In genomic region chr18:59139615-59140286, GRCh38 we compare ENCODE assay signal across 8 cellular contexts. TPM values are rescaled to one million over a fixed set of nuclear protein-coding genes. Genes with fewer than 3 reads are reported as not detected.
A peak's percentile ranks its signal among the peaks of the same experiment; 100 is the strongest.
DNase-seq lines count a peak whose midpoint lies in the region; ATAC-seq and TF ChIP-seq lines count a peak whose summit lies in the region.

Gene SEC11C (plus strand): TSS chr18:59139884. CDS start chr18:59139949, 65 bp downstream.

- no peaks in the 10 kb centered on the region for H3K36me3 ChIP-seq in RWPE2 (ENCODE audit: low read depth)

- H3K36me3 Mint-ChIP-seq in natural killer cell treated with Interleukin-12 subunit alpha and Interleukin-12 subunit beta and Interleukin-15 and Interleukin-18, amount 100 ng/mL, for 72 hours = no peaks in the 10 kb centered on the region

- H3K27me3 ChIP-seq in RWPE2 (ENCODE audit: insufficient read depth, poor library complexity, severe bottlenecking) = no peaks in the 10 kb centered on the region

- no peak for TF ChIP-seq CTCF in RWPE2 (IDR thresholded peaks at IDR 0.05; ENCODE audit: poor library complexity, severe bottlenecking)
- TF ChIP-seq CTCF in fibroblast of pulmonary artery (IDR thresholded peaks at IDR 0.05; ENCODE audit: low read length, missing control alignments) = no peak

- H3K27ac Mint-ChIP-seq in natural killer cell treated with Interleukin-12 subunit alpha and Interleukin-12 subunit beta and Interleukin-15 and Interleukin-18, amount 100 ng/mL, for 72 hours = peak within 1 kb of the TSS; percentile 94 to 98

- peak within 1 kb of the TSS; percentile 86 for H3K4me3 ChIP-seq in RWPE2 (ENCODE audit: severe bottlenecking)
- H3K4me3 ChIP-seq in fibroblast of pulmonary artery (replicated peaks; ENCODE audit: low read depth, low read length) = peak within 1 kb of the TSS; percentile 89

- H3K4me1 ChIP-seq in RWPE2 (ENCODE audit: insufficient read depth, poor library complexity, severe bottlenecking) = no peaks in the 10 kb centered on the region

- ATAC-seq in RWPE2 (ENCODE audit: low read depth) = peak; percentile 94
- ATAC-seq in natural killer cell treated with Interleukin-12 subunit alpha and Interleukin-12 subunit beta and Interleukin-15 and Interleukin-18, amount 100 ng/mL, for 72 hours = peak; percentile 97 to 98
- ATAC-seq in stimulated activated naive CD8-positive, alpha-beta T cell treated with anti-CD3 and anti-CD28 coated beads, Interleukin-15, Interleukin-2, amounts not matched to agents 100 U/mL and 50 U/mL, for 24 hours = peak; percentile 94

- peaks cover 9 to 13% of the 10 kb centered on the region in 2 donors for H3K27me3 Mint-ChIP-seq in natural killer cell treated with Interleukin-12 subunit alpha and Interleukin-12 subunit beta and Interleukin-15 and Interleukin-18, amount 100 ng/mL, for 72 hours

- no peaks in the 10 kb centered on the region for H3K9me3 Mint-ChIP-seq in natural killer cell treated with Interleukin-12 subunit alpha and Interleukin-12 subunit beta and Interleukin-15 and Interleukin-18, amount 100 ng/mL, for 72 hours

- no peaks in the 10 kb centered on the region for H3K9me3 ChIP-seq in RWPE2 (ENCODE audit: severe bottlenecking)

- peak within 1 kb of the TSS; percentile 81 for H3K4me3 Mint-ChIP-seq in natural killer cell treated with Interleukin-12 subunit alpha and Interleukin-12 subunit beta and Interleukin-15 and Interleukin-18, amount 100 ng/mL, for 72 hours

- peak within 1 kb of the TSS; percentile 36 for H3K27ac ChIP-seq in RWPE2 (ENCODE audit: poor library complexity, severe bottlenecking)

- peaks cover 37 to 39% of the 10 kb centered on the region in 2 donors for H3K4me1 Mint-ChIP-seq in natural killer cell treated with Interleukin-12 subunit alpha and Interleukin-12 subunit beta and Interleukin-15 and Interleukin-18, amount 100 ng/mL, for 72 hours (ENCODE audit: low read depth in 2 of 2)

- DNase-seq in Daoy (ENCODE audit: low read depth) (peak; percentile 96), H4 (ENCODE audit: low spot score) (peak; percentile 96), LoVo (ENCODE audit: low spot score) (peak; percentile 96), RWPE2 (ENCODE audit: low spot score) (peak; percentile 94), fibroblast of pulmonary artery (ENCODE audit: low read depth) (peak; percentile 96)
- DNase-seq in activated T-helper 9 cell treated with anti-CD3 and anti-CD28 coated beads, Interleukin-2, amount 50 U/mL, for 16 hours (ENCODE audit: low read depth) = peak; percentile 93
- peak; percentile 96 for DNase-seq in natural killer cell treated with Interleukin-12 subunit alpha and Interleukin-12 subunit beta and Interleukin-15 and Interleukin-18, amount 100 ng/mL, for 72 hours (ENCODE audit: low spot score)
- DNase-seq in stimulated activated naive CD8-positive, alpha-beta T cell treated with anti-CD3 and anti-CD28 coated beads, Interleukin-15, Interleukin-2, amounts not matched to agents 100 U/mL and 50 U/mL, for 24 hours = peak; percentile 93

RNA-seq across cellular contexts. Expression of gene SEC11C, which starts in this region (rescaled TPM):
- 49.7 and 62.1 TPM in 2 replicates for total RNA-seq in Daoy (2014; rRNA removed; shearing (Covaris generic))
- total RNA-seq in H4 (2014; rRNA removed; shearing (Covaris generic)) = 36.9 and 50.9 TPM in 2 replicates
- total RNA-seq in natural killer cell treated with Interleukin-12 subunit alpha and Interleukin-12 subunit beta and Interleukin-15 and Interleukin-18, amount 100 ng/mL, for 72 hours = 10 to 100 TPM; 79.4 to 83.1 TPM

Comparison
In these comparisons a context has a peak if more than half of its experiments do, and no peak if none do; other contexts are left out.
1. Peak in every context shown above with its lines: DNase-seq, ATAC-seq, H3K4me3 ChIP-seq and H3K27ac ChIP-seq.